Comparison of ENCODE assay signal across 10 cellular contexts in the genomic region with DNA sequence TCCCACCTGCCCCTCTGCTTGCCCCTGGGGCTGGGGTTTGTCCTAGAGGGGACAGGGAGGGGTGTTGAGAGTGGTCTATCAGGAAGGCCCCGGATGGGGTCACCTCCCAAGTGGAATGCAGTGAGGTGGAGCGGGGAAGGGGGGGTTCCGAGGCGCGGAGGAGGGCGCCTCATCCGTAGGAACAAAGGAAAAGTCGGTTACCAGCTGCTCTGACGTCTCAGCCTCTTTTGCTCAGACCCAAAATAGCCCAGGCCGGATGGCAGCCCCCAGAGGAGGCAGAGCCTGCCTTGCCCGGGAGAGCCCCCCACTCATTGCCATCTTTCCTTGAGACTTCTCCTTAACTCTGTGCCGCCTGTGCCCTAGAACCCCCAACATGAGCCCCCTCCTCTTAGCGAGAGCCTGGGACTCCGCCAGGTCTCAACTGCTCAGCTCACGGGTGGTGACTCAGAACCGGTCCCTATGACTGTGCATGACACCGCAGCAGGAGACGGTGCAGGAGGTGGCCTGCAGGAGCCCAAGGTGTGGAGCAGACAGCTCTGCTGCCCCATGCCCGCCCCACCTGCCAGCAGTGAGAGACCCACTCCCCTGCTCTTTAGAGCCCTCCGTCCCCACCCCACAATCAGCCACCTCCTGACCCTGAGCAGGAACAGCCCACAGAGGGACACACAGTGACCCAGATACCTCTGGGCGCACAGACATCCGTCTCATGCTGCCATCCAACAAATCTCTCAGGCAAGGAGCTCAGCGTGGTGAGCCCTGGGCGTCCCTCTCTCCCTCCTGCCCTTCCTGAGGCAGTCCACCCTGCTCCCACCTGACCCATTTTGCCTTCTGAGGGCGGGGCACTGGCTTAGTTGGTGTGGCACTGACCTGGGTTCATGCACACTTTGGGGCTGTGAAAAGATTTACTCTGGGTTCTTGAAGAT. TPM values are rescaled to one million over a fixed set of nuclear protein-coding genes. Genes with fewer than 3 reads are reported as not detected.
DNase-seq lines count a peak whose midpoint lies in the region; ATAC-seq and TF ChIP-seq lines count a peak whose summit lies in the region.
"Had no signal": no experiment of that assay in that cellular context is flagged by ENCODE, and none has a peak within 500 bp of the region (broad histone marks: within the 10 kb centered on the region; RNA-seq: fewer than 3 reads in every experiment).

No MANE protein-coding gene starts in this region.

- in situ Hi-C loops in mammary epithelial cell (cut with MboI; ENCODE audit: low sequenced_read_pairs in 2 of 2): no loop called here

- H3K4me1 ChIP-seq in mammary epithelial cell (ENCODE audit: insufficient read depth, low read length) (no peaks in the 10 kb centered on the region), SK-N-SH (ENCODE audit: control insufficient read depth in 1 of 2, insufficient read depth in 2 of 2, low read depth in 1 of 2, low read length in 1 of 2) (peaks cover 0 to 43% of the 10 kb centered on the region in 2 experiments; a peak in 3 of 4 replicates), tibial artery (peaks cover 0 to 36% (median 24%) of the 10 kb centered on the region in 4 donors)

- no peak overlapping the region for H3K27ac Mint-ChIP-seq in MCF 10A (ENCODE audit: low read depth, unreplicated experiment)
- H3K27ac Mint-ChIP-seq: activated T-helper 1 cell treated with anti-CD3 and anti-CD28 coated beads, Interleukin-12 subunit alpha, Interleukin-12 subunit beta, Interleukin-2, Interleukin-4 antibody, amounts not matched to agents 30 ng/mL and 10 ng/mL and 1 ng/mL, durations not matched to agents 14 hours and 24 hours and 36 hours had no signal

- DNase-seq in MCF 10A (ENCODE audit: unreplicated experiment): peak; percentile 74
- DNase-seq in mammary epithelial cell: no peak
- peak; percentile 40 for DNase-seq in SK-N-SH
- no peak for DNase-seq in epithelial cell of prostate (ENCODE audit: low read depth, low spot score)
- no peak for DNase-seq in tibial artery
- DNase-seq in effector CD4-positive, alpha-beta T cell: no peak

- dilution Hi-C loops in mammary epithelial cell (cut with HindIII; ENCODE audit: low sequenced_read_pairs): no loop called here

- H3K9me3 Mint-ChIP-seq in MCF 10A (ENCODE audit: unreplicated experiment): no peaks in the 10 kb centered on the region
- H3K9me3 Mint-ChIP-seq: activated T-helper 1 cell treated with anti-CD3 and anti-CD28 coated beads, Interleukin-12 subunit alpha, Interleukin-12 subunit beta, Interleukin-2, Interleukin-4 antibody, amounts not matched to agents 30 ng/mL and 10 ng/mL and 1 ng/mL, durations not matched to agents 14 hours and 24 hours and 36 hours; naive B cell had no signal

- no peaks in the 10 kb centered on the region for H3K27me3 Mint-ChIP-seq in MCF 10A (ENCODE audit: insufficient read depth, unreplicated experiment)

- intact Hi-C loops in MCF 10A (cut with micrococcal nuclease): no loop called here
- intact Hi-C loops in mammary epithelial cell (cut with micrococcal nuclease): no loop called here
- intact Hi-C loops in tibial artery (cut with DNase I; ENCODE audit: low total_unique reads): no loop called here

- peaks cover 34% of the 10 kb centered on the region for H3K36me3 Mint-ChIP-seq in MCF 10A (ENCODE audit: insufficient read depth, unreplicated experiment)

- H3K4me1 Mint-ChIP-seq in MCF 10A (ENCODE audit: insufficient read depth, unreplicated experiment): peaks cover 20% of the 10 kb centered on the region

- H3K9ac ChIP-seq in mammary epithelial cell (ENCODE audit: insufficient read depth, low read length): no peak overlapping the region
- H3K9ac ChIP-seq in SK-N-SH: peak overlapping the region; percentile 29; the same call in 1 of the 2 replicates

- H3K4me2 ChIP-seq in mammary epithelial cell (ENCODE audit: insufficient read depth, low read depth, low read length): no peak overlapping the region
- H3K4me2 ChIP-seq in SK-N-SH: peak overlapping the region; percentile 56

- peaks cover 38% of the 10 kb centered on the region for H3K79me2 ChIP-seq in mammary epithelial cell (ENCODE audit: insufficient read depth, low read length)
- peaks cover 63% of the 10 kb centered on the region for H3K79me2 ChIP-seq in SK-N-SH (ENCODE audit: insufficient read depth)

- H3K27me3 ChIP-seq in mammary epithelial cell (ENCODE audit: insufficient read depth, low read length): no peaks in the 10 kb centered on the region
- no peaks in the 10 kb centered on the region for H3K27me3 ChIP-seq in SK-N-SH (ENCODE audit: insufficient read depth)
- no peaks in the 10 kb centered on the region for H3K27me3 ChIP-seq in tibial artery

- H3F3A ChIP-seq in SK-N-SH (replicated peaks; ENCODE audit: insufficient read depth): peaks cover 62% of the 10 kb centered on the region

- no peak overlapping the region for H3K27ac ChIP-seq in mammary epithelial cell (ENCODE audit: insufficient read depth, low read depth, low read length)
- peak overlapping the region in 1 of 2 experiments; percentile 72; a peak in 2 of 4 replicates for H3K27ac ChIP-seq in SK-N-SH (ENCODE audit: low read depth in 2 of 2, low read length in 1 of 2)
- H3K27ac ChIP-seq in epithelial cell of prostate: peak overlapping the region; percentile 57
- peak overlapping the region; percentile 57 to 58 for H3K27ac ChIP-seq in tibial artery

- CTCF ChIA-PET in MCF 10A (lab: Yijun Ruan, JAX) (interaction anchor here (0.6 to 1.9 kb wide), 9 partner anchors 8 to 160 kb away, joined by 3 to 5 read pairs (median 3); no protein-coding TSS in a partner anchor), mammary epithelial cell (lab: Charles Lee; ENCODE audit: low non-redundant PET) (no interaction called here), SK-N-SH (lab: Yijun Ruan, JAX) (interaction anchor here (0.8 to 4.5 kb wide), 10 partner anchors 9 to 364 kb away, joined by 3 to 27 read pairs (median 3); partner anchors contain the start of gene VPS37D)

- H3K36me3 ChIP-seq in mammary epithelial cell (ENCODE audit: insufficient read depth, low read length) (peaks cover 12% of the 10 kb centered on the region), SK-N-SH (replicated peaks in 1 of 2; ENCODE audit: control insufficient read depth in 1 of 2, insufficient read depth in 2 of 2, low read length in 1 of 2) (peaks cover 27 to 33% of the 10 kb centered on the region in 2 experiments), tibial artery (peaks cover 0 to 31% (median 8%) of the 10 kb centered on the region in 3 donors)

- H3K4me3 ChIP-seq in mammary epithelial cell (replicated peaks in 1 of 3; ENCODE audit: insufficient read depth in 1 of 3, low read depth in 2 of 3, low read length in 3 of 3): no peak overlapping the region
- no peak overlapping the region for H3K4me3 ChIP-seq in SK-N-SH (ENCODE audit: low read depth in 2 of 2, low read length in 1 of 2)
- H3K4me3 ChIP-seq in tibial artery: no peak overlapping the region

- H3K9me3 ChIP-seq in mammary epithelial cell (replicated peaks; ENCODE audit: insufficient read depth, low read length) (no peaks in the 10 kb centered on the region), SK-N-SH (no peaks in the 10 kb centered on the region), tibial artery (no peaks in the 10 kb centered on the region)

- H3K4me3 Mint-ChIP-seq in MCF 10A (ENCODE audit: unreplicated experiment): peak overlapping the region; percentile 33
- H3K4me3 Mint-ChIP-seq: activated T-helper 1 cell treated with anti-CD3 and anti-CD28 coated beads, Interleukin-12 subunit alpha, Interleukin-12 subunit beta, Interleukin-2, Interleukin-4 antibody, amounts not matched to agents 30 ng/mL and 10 ng/mL and 1 ng/mL, durations not matched to agents 14 hours and 24 hours and 36 hours had no signal

- TF ChIP-seq EP300 in SK-N-SH (IDR thresholded peaks at IDR 0.05; ENCODE audit: borderline replicate concordance in 1 of 2, low read depth in 1 of 2, low read length in 1 of 2): peak in 1 of 2 experiments; percentile 44; a peak in 1 of 4 replicates

- POLR2A ChIA-PET in MCF 10A (lab: Yijun Ruan, JAX) (interaction anchor here (0.8 to 2.4 kb wide), 5 partner anchors 9 to 26 kb away, joined by 3 to 18 read pairs (median 5); partner anchors contain the start of genes BUD23 and DNAJC30), SK-N-SH (lab: Yijun Ruan, JAX) (no interaction called here)

- TF ChIP-seq RAD21 in SK-N-SH (IDR thresholded peaks at IDR 0.05; ENCODE audit: low read length): no peak

- H2AFZ ChIP-seq in mammary epithelial cell (ENCODE audit: low read depth, low read length) (no peak overlapping the region), SK-N-SH (ENCODE audit: low read depth) (no peak overlapping the region)

- 88% methylated on average over 8 of the region's 25 CpGs for WGBS in mammary epithelial cell (ENCODE audit: low coverage, missing lambda C conversion rate)
- 62% methylated on average over 24 of the region's 25 CpGs for WGBS in SK-N-SH (ENCODE audit: low lambda C conversion rate)

- TF ChIP-seq CTCF in MCF 10A (IDR thresholded peaks at IDR 0.05; ENCODE audit: unreplicated experiment): no peak
- TF ChIP-seq CTCF in mammary epithelial cell (conservative IDR thresholded peaks at IDR 0.05 in 1 of 2, IDR thresholded peaks at IDR 0.05 in 1 of 2; ENCODE audit: extremely low read depth in 1 of 2, insufficient read depth in 1 of 2, low read depth in 1 of 2, low read length in 2 of 2): no peak
- TF ChIP-seq CTCF in SK-N-SH (IDR thresholded peaks at IDR 0.05): no peak
- no peak for TF ChIP-seq CTCF in tibial artery (IDR thresholded peaks at IDR 0.05)

- no peaks in the 10 kb centered on the region for H3K9me2 ChIP-seq in SK-N-SH

- BruUV-seq in MCF 10A (replicated peaks; lab: Mats Ljungman, UMichigan) (no TSS peak), mammary epithelial cell (replicated peaks; lab: Mats Ljungman, UMichigan) (no TSS peak)

- H4K20me1 ChIP-seq in mammary epithelial cell (ENCODE audit: insufficient read depth, low read length) (peaks cover 1% of the 10 kb centered on the region), SK-N-SH (ENCODE audit: insufficient read depth) (peaks cover 52% of the 10 kb centered on the region)

- no peak for ATAC-seq in GM18867 (IDR thresholded peaks at IDR 0.05; ENCODE audit: unreplicated experiment)
- no peak for ATAC-seq in HG02884 (IDR thresholded peaks at IDR 0.05; ENCODE audit: unreplicated experiment)

RNA-seq across cellular contexts. Expression of gene STX1A, which starts 13.1 kb away (rescaled TPM):
- total RNA-seq in MCF 10A (2022) (21.9 and 24.2 TPM in 2 replicates), mammary epithelial cell (10 to 100 TPM in 1 of 2 donors, 1 to 10 TPM in 1; 6.8 to 39.7 TPM)
- polyA plus RNA-seq in mammary epithelial cell (30.5 TPM), SK-N-SH (2012; rRNA removed) (81.2 and 91.1 TPM in 2 replicates)
- 30.8 TPM for polyA minus RNA-seq in mammary epithelial cell
- polyA plus RNA-seq in SK-N-SH (2012; cell fraction: cytosol; rRNA removed): 40.6 and 54.4 TPM in 2 replicates
- 330 and 340 TPM in 2 replicates for polyA plus RNA-seq in SK-N-SH (2012; cell fraction: nucleus; rRNA removed)

RNA-seq across cellular contexts. Expression of gene BUD23, which starts 23.0 kb away (rescaled TPM):
- total RNA-seq in MCF 10A (2022) (71.5 and 81.9 TPM in 2 replicates), mammary epithelial cell (10 to 100 TPM; 36.0 to 57.6 TPM)
- polyA plus RNA-seq in mammary epithelial cell (77.9 TPM), SK-N-SH (2012; rRNA removed) (174 and 206 TPM in 2 replicates)
- polyA minus RNA-seq in mammary epithelial cell: 102 TPM
- polyA plus RNA-seq in SK-N-SH (2012; cell fraction: cytosol; rRNA removed): 167 and 190 TPM in 2 replicates
- polyA plus RNA-seq in SK-N-SH (2012; cell fraction: nucleus; rRNA removed): 151 and 156 TPM in 2 replicates

RNA-seq across cellular contexts. Expression of gene DNAJC30, which starts 23.1 kb away (rescaled TPM):
- total RNA-seq in MCF 10A (2022) (11.0 and 11.4 TPM in 2 replicates), mammary epithelial cell (10 to 100 TPM in 1 of 2 donors, 1 to 10 TPM in 1; 3.0 to 11.1 TPM)
- polyA plus RNA-seq in mammary epithelial cell (5.7 TPM), SK-N-SH (2012; rRNA removed) (10.6 and 11.0 TPM in 2 replicates)
- 5.7 TPM for polyA minus RNA-seq in mammary epithelial cell
- 8.0 and 10.5 TPM in 2 replicates for polyA plus RNA-seq in SK-N-SH (2012; cell fraction: cytosol; rRNA removed)
- polyA plus RNA-seq in SK-N-SH (2012; cell fraction: nucleus; rRNA removed): 7.5 and 8.0 TPM in 2 replicates

RNA-seq across cellular contexts. Expression of gene ABHD11, which starts 32.2 kb away (rescaled TPM):
- total RNA-seq in MCF 10A (2022): 15.3 and 18.9 TPM in 2 replicates
- total RNA-seq in mammary epithelial cell: 10 to 100 TPM in 1 of 2 donors, 1 to 10 TPM in 1; 6.7 to 23.6 TPM
- 30.4 TPM for polyA plus RNA-seq in mammary epithelial cell
- 18.2 TPM for polyA minus RNA-seq in mammary epithelial cell
- 29.9 and 33.7 TPM in 2 replicates for polyA plus RNA-seq in SK-N-SH (2012; rRNA removed)
- polyA plus RNA-seq in SK-N-SH (2012; cell fraction: cytosol; rRNA removed): 14.8 and 23.2 TPM in 2 replicates
- polyA plus RNA-seq in SK-N-SH (2012; cell fraction: nucleus; rRNA removed): 32.1 and 34.9 TPM in 2 replicates

RNA-seq across cellular contexts. Expression of gene VPS37D, which starts 38.8 kb away (rescaled TPM):
- total RNA-seq in MCF 10A (2022) (0.44 and 1.3 TPM in 2 replicates), mammary epithelial cell (1 to 10 TPM; 1.1 to 3.7 TPM)
- polyA plus RNA-seq in mammary epithelial cell (0.61 TPM), SK-N-SH (2012; rRNA removed) (5.7 and 7.4 TPM in 2 replicates)
- not detected for polyA minus RNA-seq in mammary epithelial cell
- polyA plus RNA-seq in SK-N-SH (2012; cell fraction: cytosol; rRNA removed): 3.7 and 5.9 TPM in 2 replicates
- polyA plus RNA-seq in SK-N-SH (2012; cell fraction: nucleus; rRNA removed): 5.7 and 10.9 TPM in 2 replicates

Comparison
In these comparisons a context has a peak if more than half of its experiments do, and no peak if none do; other contexts are left out.
1. DNase-seq: peak in MCF 10A (single experiment) and SK-N-SH (single experiment); none in mammary epithelial cell (single experiment), epithelial cell of prostate (single experiment), tibial artery (0 of 2) and effector CD4-positive, alpha-beta T cell (single experiment).